Comparison of ENCODE assay signal across 8 cellular contexts in genomic region chr4:109298279-109299010, GRCh38. TPM values are rescaled to one million over a fixed set of nuclear protein-coding genes. Genes with fewer than 3 reads are reported as not detected.
DNase-seq lines count a peak whose midpoint lies in the region; ATAC-seq and TF ChIP-seq lines count a peak whose summit lies in the region.
"Had no signal": no experiment of that assay in that cellular context is flagged by ENCODE, and none has a peak within 500 bp of the region (broad histone marks: within the 10 kb centered on the region; RNA-seq: fewer than 3 reads in every experiment).

No MANE protein-coding gene starts in this region.

- peaks cover 5% of the 10 kb centered on the region; the same call in 1 of the 2 replicates for H3K9me3 ChIP-seq in IMR-90 (ENCODE audit: control insufficient read depth, insufficient read depth, low read length)
- H3K9me3 ChIP-seq in osteoblast (ENCODE audit: low read depth, low read length) = no peaks in the 10 kb centered on the region
- H3K9me3 ChIP-seq in CD8-positive, alpha-beta memory T cell (ENCODE audit: low read length) = no peaks in the 10 kb centered on the region

- TF ChIP-seq CTCF in GM10248 (IDR thresholded peaks at IDR 0.05; ENCODE audit: control extremely low read depth, extremely low read depth, low read depth, missing control alignments) (peak; percentile 8), IMR-90 (conservative IDR thresholded peaks at IDR 0.05; ENCODE audit: low read depth, low read length) (peak; percentile 41), osteoblast (IDR thresholded peaks at IDR 0.05; ENCODE audit: extremely low read depth, low read depth, low read length) (peak; percentile 45)

- in situ Hi-C loops in IMR-90 (cut with MboI; ENCODE audit: low sequenced_read_pairs) (no loop called here), T47D (cut with HindIII; ENCODE audit: low pct_unique_long_range_greater_than_20kb, low sequenced_read_pairs) (no loop called here)

- H3K79me1 ChIP-seq in IMR-90 (ENCODE audit: low read depth in 1 of 2, low read length in 2 of 2) = no peaks in the 10 kb centered on the region

- H3K9me1 ChIP-seq in IMR-90 (ENCODE audit: insufficient read depth, low read length) = no peaks in the 10 kb centered on the region

- no CpG with 5 or more reads among the region's 3 CpGs for WGBS in IMR-90 (ENCODE audit: extremely low coverage in 2 of 2, insufficient read length in 1 of 2), 2 experiments

- dilution Hi-C loops in IMR-90 (cut with HindIII; ENCODE audit: low sequenced_read_pairs, unreplicated experiment) = no loop called here

- H4K91ac ChIP-seq in IMR-90 (ENCODE audit: insufficient read depth, low read depth, low read length) = no peak overlapping the region

- intact Hi-C loops in IMR-90 (cut with micrococcal nuclease) = loop anchor here (5.0 kb wide), 1 partner anchor 461 kb away; no protein-coding TSS in a partner anchor

- CTCF ChIA-PET in GM10248 (lab: Yijun Ruan, JAX) (interaction anchor here (1.0 to 1.5 kb wide), 6 partner anchors 8 to 24 kb away, joined by 3 to 4 read pairs (median 3); no protein-coding TSS in a partner anchor), IMR-90 (lab: Yijun Ruan, JAX) (no interaction called here)
- CTCF ChIA-PET in CD8-positive, alpha-beta memory T cell (lab: Charles Lee) = no interaction called here

- ATAC-seq in IMR-90 (ENCODE audit: low read depth) (no peak), GM21367 (IDR thresholded peaks at IDR 0.05; ENCODE audit: unreplicated experiment) (no peak)

- H3K27ac ChIP-seq in IMR-90 (ENCODE audit: insufficient read depth, low read length) = no peak overlapping the region
- no peak overlapping the region for H3K27ac ChIP-seq in osteoblast (ENCODE audit: low read depth, low read length)
- H3K27ac ChIP-seq in CD8-positive, alpha-beta memory T cell (ENCODE audit: low read depth, low read length) = no peak overlapping the region

- no peaks in the 10 kb centered on the region for H3K79me2 ChIP-seq in osteoblast (ENCODE audit: insufficient read depth, low read length)

- H3K36me3 ChIP-seq in IMR-90 (ENCODE audit: control insufficient read depth, insufficient read depth, low read length) (no peaks in the 10 kb centered on the region), osteoblast (ENCODE audit: insufficient read depth, low read length) (no peaks in the 10 kb centered on the region)
- no peaks in the 10 kb centered on the region for H3K36me3 ChIP-seq in CD8-positive, alpha-beta memory T cell (ENCODE audit: insufficient read depth, low read length)

- H3K4me3 ChIP-seq in IMR-90 (ENCODE audit: insufficient read depth, low read depth, low read length) = no peak overlapping the region
- no peak overlapping the region for H3K4me3 ChIP-seq in osteoblast (ENCODE audit: insufficient read depth, low read length)
- H3K4me3 ChIP-seq in CD8-positive, alpha-beta memory T cell (ENCODE audit: low read length) = no peak overlapping the region
- H3K4me3 ChIP-seq: lung had no signal

- peaks cover 50 to 72% of the 10 kb centered on the region in 2 donors for H3K27me3 Mint-ChIP-seq in CD8-positive, alpha-beta memory T cell

- H3K27me3 ChIP-seq in IMR-90 (ENCODE audit: control insufficient read depth, insufficient read depth, low read length) (peaks cover 28% of the 10 kb centered on the region), osteoblast (ENCODE audit: insufficient read depth, low read length) (peaks cover 35% of the 10 kb centered on the region)
- peaks cover 22% of the 10 kb centered on the region for H3K27me3 ChIP-seq in CD8-positive, alpha-beta memory T cell (ENCODE audit: insufficient read depth, low read length, poor library complexity, severe bottlenecking)

- no peak overlapping the region for H3K9ac ChIP-seq in IMR-90 (ENCODE audit: low read depth, low read length)

- no peak overlapping the region for H3K4me3 Mint-ChIP-seq in CD8-positive, alpha-beta memory T cell

- no peak overlapping the region for H2BK15ac ChIP-seq in IMR-90 (ENCODE audit: low read depth, low read length)

- POLR2A ChIA-PET in GM10248 (lab: Yijun Ruan, JAX) (no interaction called here), IMR-90 (lab: Charles Lee; ENCODE audit: unreplicated experiment) (no interaction called here)
- POLR2A ChIA-PET in CD8-positive, alpha-beta memory T cell (lab: Charles Lee) = interaction anchor here (0.6 kb wide), 1 partner anchor 52 kb away, joined by 3 read pairs; no protein-coding TSS in a partner anchor

- H3K23ac ChIP-seq in IMR-90 (ENCODE audit: low read depth, low read length) = no peak overlapping the region

- H2BK120ac ChIP-seq in IMR-90 (ENCODE audit: low read depth, low read length) = no peak overlapping the region

- H2BK20ac ChIP-seq in IMR-90 (ENCODE audit: low read depth, low read length) = no peak overlapping the region

- H3K4me1 Mint-ChIP-seq in CD8-positive, alpha-beta memory T cell = peaks cover 11 to 21% (median 12%) of the 10 kb centered on the region in 3 donors

- H3K4ac ChIP-seq in IMR-90 (ENCODE audit: low read depth, low read length) = no peak overlapping the region

- no peak overlapping the region for H3K56ac ChIP-seq in IMR-90 (ENCODE audit: extremely low read depth, insufficient read depth, low read length)

- H3K27ac Mint-ChIP-seq in CD8-positive, alpha-beta memory T cell = no peak overlapping the region

- no peak for DNase-seq in GM10248 (ENCODE audit: extremely low spot score)
- no peak for DNase-seq in IMR-90
- peak; percentile 48 to 65 for DNase-seq in T47D (ENCODE audit: low read depth in 1 of 2, low spot score in 1 of 2)
- DNase-seq in osteoblast (ENCODE audit: insufficient read length, low spot score, missing footprints) = no peak
- DNase-seq in CD8-positive, alpha-beta memory T cell = no peak
- DNase-seq in activated CD4-positive, alpha-beta T cell treated with anti-CD3 and anti-CD28 coated beads for 48 hours = no peak

- BruUV-seq in IMR-90 (replicated peaks; lab: Mats Ljungman, UMichigan) = no TSS peak

- H2AK5ac ChIP-seq in IMR-90 (ENCODE audit: low read depth, low read length) = no peak overlapping the region

- H3K4me1 ChIP-seq in IMR-90 (ENCODE audit: control insufficient read depth, insufficient read depth, low read length) (no peaks in the 10 kb centered on the region), osteoblast (ENCODE audit: insufficient read depth, low read length) (peaks cover 6% of the 10 kb centered on the region)
- H3K4me1 ChIP-seq in CD8-positive, alpha-beta memory T cell (ENCODE audit: insufficient read depth, low read length) = peaks cover 9% of the 10 kb centered on the region

- H4K5ac ChIP-seq in IMR-90 (ENCODE audit: low read depth, low read length) = no peak overlapping the region

- H2AFZ ChIP-seq in IMR-90 (replicated peaks; ENCODE audit: low read length, poor library complexity) = no peak overlapping the region
- no peak overlapping the region for H2AFZ ChIP-seq in osteoblast (ENCODE audit: low read length)

- no peak overlapping the region for H3K18ac ChIP-seq in IMR-90 (ENCODE audit: low read depth, low read length)

- TF ChIP-seq RAD21 in IMR-90 (IDR thresholded peaks at IDR 0.05; ENCODE audit: low read length) = peak; percentile 37; the same call in 1 of the 2 replicates

- H4K8ac ChIP-seq in IMR-90 (ENCODE audit: low read depth in 2 of 2, low read length in 2 of 2) = no peak overlapping the region

- no peak for TF ChIP-seq POLR2A in IMR-90 (IDR thresholded peaks at IDR 0.05; ENCODE audit: low read depth, low read length)

- no peaks in the 10 kb centered on the region for H3K36me3 Mint-ChIP-seq in CD8-positive, alpha-beta memory T cell

- H3K4me2 ChIP-seq in IMR-90 (ENCODE audit: low read depth, low read length) (no peak overlapping the region), osteoblast (ENCODE audit: insufficient read depth, low read length) (no peak overlapping the region)

- H2AK9ac ChIP-seq in IMR-90 (replicated peaks; ENCODE audit: low read depth, low read length, poor library complexity) = no peak overlapping the region

- no peaks in the 10 kb centered on the region for H3K9me3 Mint-ChIP-seq in CD8-positive, alpha-beta memory T cell

- no peak overlapping the region for H2BK5ac ChIP-seq in IMR-90 (ENCODE audit: low read depth, low read length, poor library complexity, severe bottlenecking)

- H4K20me1 ChIP-seq in IMR-90 (ENCODE audit: insufficient read depth, low read length) = no peaks in the 10 kb centered on the region
- H4K20me1 ChIP-seq in osteoblast (ENCODE audit: insufficient read depth, low read length) = no peaks in the 10 kb centered on the region

- H3K14ac ChIP-seq in IMR-90 (replicated peaks; ENCODE audit: low read depth, low read length) = no peak overlapping the region

TF ChIP-seq in IMR-90, 13 proteins besides CTCF, POLR2A, EP300 and RAD21 (continues in another document):
- TF ChIP-seq USF2 (IDR thresholded peaks at IDR 0.05; ENCODE audit: low read depth, low read length) = no peak
- no peak for TF ChIP-seq MAZ (IDR thresholded peaks at IDR 0.05; ENCODE audit: borderline replicate concordance, low read depth, low read length)
- no peak for TF ChIP-seq CHD1 (IDR thresholded peaks at IDR 0.05; ENCODE audit: low read depth, low read length)
- no peak for TF ChIP-seq NFE2L2 (IDR thresholded peaks at IDR 0.05; ENCODE audit: low read depth, low read length)
- TF ChIP-seq CEBPB (IDR thresholded peaks at IDR 0.05; ENCODE audit: low read depth, low read length) = no peak
- TF ChIP-seq ELK1 (IDR thresholded peaks at IDR 0.05; ENCODE audit: borderline replicate concordance, low read depth, low read length) = no peak
- TF ChIP-seq BHLHE40 (IDR thresholded peaks at IDR 0.05; ENCODE audit: low read depth, low read length) = no peak

RNA-seq across cellular contexts. Expression of gene COL25A1, which starts 4.0 kb away (rescaled TPM):
- under 0.01 TPM in 2 replicates for total RNA-seq in IMR-90 (2012; rRNA removed)
- polyA plus RNA-seq in IMR-90 (2012; rRNA removed) = 0.05 TPM in 1 of 2 replicates, not detected in the other
- polyA plus RNA-seq in IMR-90 (2012; cell fraction: cytosol; rRNA removed) = 0.01 TPM in 1 of 2 replicates, not detected in the other
- 0.01 and 0.02 TPM in 2 replicates for polyA plus RNA-seq in IMR-90 (2012; cell fraction: nucleus; rRNA removed; ENCODE audit: low replicate concordance)
- total RNA-seq in osteoblast = 1.2 and 1.4 TPM in 2 replicates
- not detected for total RNA-seq in CD8-positive, alpha-beta memory T cell
- not detected for polyA plus RNA-seq in CD8-positive, alpha-beta memory T cell

Comparison
In these comparisons a context has a peak if more than half of its experiments do, and no peak if none do; other contexts are left out.
1. DNase-seq: peak in T47D (2 of 2); none in GM10248 (single experiment), IMR-90 (single experiment), osteoblast (single experiment), CD8-positive, alpha-beta memory T cell (0 of 5) and activated CD4-positive, alpha-beta T cell treated with anti-CD3 and anti-CD28 coated beads for 48 hours (single experiment).
2. Peak in every context shown above with its lines, with median percentiles within 50 percentile points of each other: CTCF ChIP-seq.